ENCODE assay signal across 8 cellular contexts in genomic region chr10:26430641-26431163, GRCh38. TPM values are rescaled to one million over a fixed set of nuclear protein-coding genes. Genes with fewer than 3 reads are reported as not detected.
DNase-seq lines count a peak whose midpoint lies in the region; ATAC-seq and TF ChIP-seq lines count a peak whose summit lies in the region.

No MANE protein-coding gene starts in this region.

- DNase-seq in GM12865 (ENCODE audit: low read depth) (peak; percentile 93), neural progenitor cell (ENCODE audit: low spot score) (no peak), NCI-H774 (lab: John Stamatoyannopoulos, UW) (no peak), hepatic stellate cell (ENCODE audit: low spot score) (no peak), posterior cingulate gyrus (no peak)
- DNase-seq in effector memory CD8-positive, alpha-beta T cell, result no peak

- no peak overlapping the region for H2AFZ ChIP-seq in neural progenitor cell (replicated peaks)

- H3K4me3 Mint-ChIP-seq in effector memory CD8-positive, alpha-beta T cell, result peak overlapping the region; percentile 60 to 77
- no peak overlapping the region for H3K4me3 Mint-ChIP-seq in neural progenitor cell

- H3K36me3 ChIP-seq in neural progenitor cell, result no peaks in the 10 kb centered on the region

- no peaks in the 10 kb centered on the region for H4K20me1 ChIP-seq in neural progenitor cell (ENCODE audit: low read depth)

- no peaks in the 10 kb centered on the region for H3K79me2 ChIP-seq in neural progenitor cell (ENCODE audit: low read depth)

- H3K9me3 ChIP-seq in neural progenitor cell (ENCODE audit: low read depth), result no peaks in the 10 kb centered on the region

- TF ChIP-seq CTCF in GM12865 (IDR thresholded peaks at IDR 0.05; ENCODE audit: insufficient read depth, low read depth, low read length, missing control alignments) (no peak), neural progenitor cell (IDR thresholded peaks at IDR 0.05) (no peak)

- peaks cover 0 to 1% of the 10 kb centered on the region in 2 donors for H3K9me3 Mint-ChIP-seq in effector memory CD8-positive, alpha-beta T cell
- H3K9me3 Mint-ChIP-seq in neural progenitor cell, result no peaks in the 10 kb centered on the region

- no peak overlapping the region for H3K27ac ChIP-seq in neural progenitor cell

- H3F3A ChIP-seq in neural progenitor cell (ENCODE audit: low read depth), result no peaks in the 10 kb centered on the region

- intact Hi-C loops in posterior cingulate gyrus (cut with DNase I), result no loop called here

- H3K4me3 ChIP-seq in GM12865 (ENCODE audit: low read depth, low read length), result peak overlapping the region; percentile 44
- H3K4me3 ChIP-seq in neural progenitor cell, result no peak overlapping the region

- H3K36me3 Mint-ChIP-seq in effector memory CD8-positive, alpha-beta T cell (ENCODE audit: insufficient read depth), result no peaks in the 10 kb centered on the region
- H3K36me3 Mint-ChIP-seq in neural progenitor cell, result no peaks in the 10 kb centered on the region

- H3K9ac ChIP-seq in neural progenitor cell, result no peak overlapping the region

- H3K27ac Mint-ChIP-seq in effector memory CD8-positive, alpha-beta T cell, result no peak overlapping the region
- no peak overlapping the region for H3K27ac Mint-ChIP-seq in neural progenitor cell

- no peaks in the 10 kb centered on the region for H3K27me3 Mint-ChIP-seq in effector memory CD8-positive, alpha-beta T cell
- H3K27me3 Mint-ChIP-seq in neural progenitor cell (ENCODE audit: insufficient read depth, low read depth), result peaks cover 3% of the 10 kb centered on the region

- peaks cover 7 to 14% of the 10 kb centered on the region in 2 donors for H3K4me1 Mint-ChIP-seq in effector memory CD8-positive, alpha-beta T cell (ENCODE audit: low read depth in 2 of 2)
- H3K4me1 Mint-ChIP-seq in neural progenitor cell, result no peaks in the 10 kb centered on the region

- no peak overlapping the region for H3K4me2 ChIP-seq in neural progenitor cell

- no peaks in the 10 kb centered on the region for H3K27me3 ChIP-seq in neural progenitor cell

- ATAC-seq in GM21367 (IDR thresholded peaks at IDR 0.05; ENCODE audit: unreplicated experiment), result peak; percentile 83
- peak; percentile 91 for ATAC-seq in HG03521 (IDR thresholded peaks at IDR 0.05; ENCODE audit: unreplicated experiment)
- peak; percentile 96 for ATAC-seq in effector memory CD8-positive, alpha-beta T cell (replicated peaks)

- no peaks in the 10 kb centered on the region for H3K4me1 ChIP-seq in neural progenitor cell

RNA-seq across cellular contexts. Expression of gene APBB1IP, which starts 7.4 kb away (rescaled TPM):
- not detected in 2 replicates for total RNA-seq in neural progenitor cell (ENCODE audit: low replicate concordance)
